25 cellular contexts compared by ENCODE assay signal in the genomic region with DNA sequence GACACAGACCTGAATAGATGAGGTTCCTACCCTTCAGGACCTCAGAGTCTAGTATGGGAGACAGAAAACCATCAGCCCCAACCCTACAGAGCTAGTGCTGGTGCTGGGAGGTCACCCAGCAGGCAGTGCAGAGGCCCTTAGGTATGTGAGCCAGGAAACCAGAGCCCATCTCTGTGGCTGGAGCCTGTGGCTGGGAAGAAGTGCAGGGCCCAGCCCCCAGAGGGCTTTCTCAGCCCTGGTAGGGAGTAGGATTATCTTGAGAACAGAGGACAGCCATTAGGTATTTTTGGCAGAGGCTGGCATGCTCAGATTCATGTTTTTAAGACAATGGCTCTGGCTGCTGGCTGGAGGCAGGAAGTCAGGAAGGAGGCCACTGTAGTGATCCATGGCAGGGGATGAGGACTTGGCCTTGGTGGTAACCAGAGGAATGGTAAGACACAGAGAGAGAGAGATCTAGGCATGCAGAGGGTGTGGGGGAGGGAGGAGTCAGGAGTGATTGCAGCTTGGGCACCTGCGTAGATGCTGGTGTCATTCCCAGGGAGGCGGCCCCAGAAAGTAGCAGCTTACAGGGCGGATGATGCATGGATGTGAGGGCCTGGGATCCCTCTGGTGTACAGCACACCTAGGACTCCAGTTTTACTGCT.
"Had no signal": no experiment of that assay in that cellular context is flagged by ENCODE, and none has a peak within 500 bp of the region (broad histone marks: within the 10 kb centered on the region; RNA-seq: fewer than 3 reads in every experiment).

No MANE protein-coding gene starts in this region.

- H3K4me1 Mint-ChIP-seq: activated B cell treated with CpG ODN at 0.5 μM for 24 hours; naive thymus-derived CD4-positive, alpha-beta T cell had no signal

- H3K4me3 Mint-ChIP-seq: activated B cell treated with CpG ODN at 0.5 μM for 24 hours; activated CD8-positive, alpha-beta T cell treated with anti-CD3 and anti-CD28 coated beads, Interleukin-2, amount 10 ng/mL, durations not matched to agents 7 days and 5 days; activated T-cell treated with anti-CD3 and anti-CD28 coated beads, Interleukin-2, amount 50 U/mL, for 72 hours; brain; naive thymus-derived CD4-positive, alpha-beta T cell had no signal

- H3K9me3 Mint-ChIP-seq: activated B cell treated with CpG ODN at 0.5 μM for 24 hours; activated naive CD4-positive, alpha-beta T cell treated with anti-CD3 and anti-CD28 coated beads, Interleukin-2, amount 50 U/mL, for 72 hours; activated T-cell treated with anti-CD3 and anti-CD28 coated beads, Interleukin-2, amount 50 U/mL, for 72 hours had no signal

- DNase-seq: activated B cell treated with CpG ODN at 0.5 μM for 24 hours; activated CD4-positive, alpha-beta T cell treated with anti-CD3 and anti-CD28 coated beads, Interleukin-2, amount 50 U/mL, for 1 hour; activated CD8-positive, alpha-beta T cell treated with anti-CD3 and anti-CD28 coated beads, Interleukin-2, amount 10 ng/mL, durations not matched to agents 7 days and 5 days; activated naive CD4-positive, alpha-beta T cell; activated T-cell treated with anti-CD3 and anti-CD28 coated beads for 4 hours; activated T-cell treated with anti-CD3 and anti-CD28 coated beads, Interleukin-2, amount 50 U/mL, for 72 hours; cortex of kidney; esophagus squamous epithelium; foreskin melanocyte; islet precursor cell; left ventricle myocardium inferior; naive thymus-derived CD4-positive, alpha-beta T cell; nucleus accumbens; pancreas; psoas muscle; sigmoid colon; stimulated activated CD4-positive, alpha-beta T cell treated with anti-CD3 and anti-CD28 coated beads, Interleukin-15, amount 100 ng/mL, for 24 hours; stimulated activated CD4-positive, alpha-beta T cell treated with anti-CD3 and anti-CD28 coated beads, Interleukin-2, amount 100 ng/mL, for 24 hours; stimulated activated naive CD8-positive, alpha-beta T cell treated with anti-CD3 and anti-CD28 coated beads, Interleukin-15, Interleukin-2, amounts not matched to agents 100 U/mL and 50 U/mL, for 24 hours; T-helper 2 cell; testis; transverse colon had no signal

- H3K36me3 Mint-ChIP-seq: activated naive CD4-positive, alpha-beta T cell treated with anti-CD3 and anti-CD28 coated beads, Interleukin-2, amount 50 U/mL, for 72 hours; brain; naive thymus-derived CD4-positive, alpha-beta T cell had no signal

- H3K27me3 Mint-ChIP-seq: activated B cell treated with CpG ODN at 0.5 μM for 24 hours, brain had no signal

- H3K9me3 ChIP-seq: esophagus squamous epithelium, left ventricle myocardium inferior, pancreas, psoas muscle, sigmoid colon, testis, transverse colon had no signal

- H3K4me3 ChIP-seq: esophagus squamous epithelium, left ventricle myocardium inferior, lung, pancreas, psoas muscle, sigmoid colon, testis, transverse colon had no signal

- ATAC-seq: activated CD8-positive, alpha-beta T cell treated with anti-CD3 and anti-CD28 coated beads, Interleukin-2, amount 10 ng/mL, durations not matched to agents 7 days and 5 days; activated naive CD4-positive, alpha-beta T cell treated with anti-CD3 and anti-CD28 coated beads, Interleukin-2, amount 50 U/mL, for 72 hours; activated T-cell treated with anti-CD3 and anti-CD28 coated beads, Interleukin-2, amount 50 U/mL, for 72 hours; naive thymus-derived CD4-positive, alpha-beta T cell; psoas muscle; stimulated activated naive CD8-positive, alpha-beta T cell treated with anti-CD3 and anti-CD28 coated beads, Interleukin-15, Interleukin-2, amounts not matched to agents 100 U/mL and 50 U/mL, for 24 hours had no signal

- H3K27ac ChIP-seq: esophagus squamous epithelium, left ventricle myocardium inferior, psoas muscle, sigmoid colon, testis, transverse colon had no signal

- H3K27ac Mint-ChIP-seq: activated B cell treated with CpG ODN at 0.5 μM for 24 hours; activated CD8-positive, alpha-beta T cell treated with anti-CD3 and anti-CD28 coated beads, Interleukin-2, amount 10 ng/mL, durations not matched to agents 7 days and 5 days; activated T-cell treated with anti-CD3 and anti-CD28 coated beads, Interleukin-2, amount 50 U/mL, for 72 hours; brain; naive thymus-derived CD4-positive, alpha-beta T cell had no signal

- H3K27me3 ChIP-seq: esophagus squamous epithelium, pancreas, sigmoid colon, testis, transverse colon had no signal

- H3K36me3 ChIP-seq: esophagus squamous epithelium, left ventricle myocardium inferior, pancreas, sigmoid colon, transverse colon had no signal

- H3K4me1 ChIP-seq: left ventricle myocardium inferior, psoas muscle, sigmoid colon, testis, transverse colon had no signal
